In the genomic region with DNA sequence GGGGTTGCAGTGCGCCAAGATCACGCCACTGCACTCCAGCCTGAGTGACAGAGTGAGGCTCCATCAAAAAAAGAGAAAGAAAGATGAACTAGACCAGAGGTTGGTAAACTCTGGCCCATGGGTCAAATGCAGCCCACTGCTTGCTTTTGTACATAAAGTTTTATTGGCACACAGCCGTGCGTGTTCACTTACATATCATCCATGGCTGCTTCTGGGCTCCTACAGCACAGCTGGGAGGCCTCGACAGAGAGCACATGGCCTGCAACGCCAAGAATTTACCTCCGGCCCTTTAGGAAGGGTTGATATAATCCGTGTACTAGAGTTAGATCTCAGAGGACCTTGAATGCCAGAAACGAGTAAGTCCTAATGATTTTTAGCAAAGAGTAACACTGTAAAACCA, we compare ENCODE assay signal across 31 cellular contexts. TPM values are rescaled to one million over a fixed set of nuclear protein-coding genes. Genes with fewer than 3 reads are reported as not detected.
"Had no signal": no experiment of that assay in that cellular context is flagged by ENCODE, and none has a peak within 500 bp of the region (broad histone marks: within the 10 kb centered on the region; RNA-seq: fewer than 3 reads in every experiment).

No MANE protein-coding gene starts in this region.

- H3K27me3 Mint-ChIP-seq: naive thymus-derived CD8-positive, alpha-beta T cell; stimulated activated naive CD8-positive, alpha-beta T cell treated with anti-CD3 and anti-CD28 coated beads, Interleukin-15, Interleukin-2, amounts not matched to agents 100 ng/mL and 50 ng/mL, for 24 hours had no signal

- H3K4me2 ChIP-seq: hepatocyte had no signal

- H2AFZ ChIP-seq: hepatocyte had no signal

- H3K4me1 Mint-ChIP-seq: nephron had no signal

- H3K27ac ChIP-seq: heart right ventricle, hepatocyte, left ventricle myocardium inferior, pancreas, prostate gland, sigmoid colon, suprapubic skin, thoracic aorta, tibial artery, upper lobe of right lung had no signal

- H3K79me2 ChIP-seq: hepatocyte had no signal

- H3K27ac Mint-ChIP-seq: naive thymus-derived CD8-positive, alpha-beta T cell; nephron; stimulated activated naive CD8-positive, alpha-beta T cell treated with anti-CD3 and anti-CD28 coated beads, Interleukin-15, Interleukin-2, amounts not matched to agents 100 ng/mL and 50 ng/mL, for 24 hours had no signal

- H3K27me3 ChIP-seq: pancreas, sigmoid colon, upper lobe of right lung had no signal

- H3K9me3 Mint-ChIP-seq: neural crest cell; stimulated activated naive CD8-positive, alpha-beta T cell treated with anti-CD3 and anti-CD28 coated beads, Interleukin-15, Interleukin-2, amounts not matched to agents 100 ng/mL and 50 ng/mL, for 24 hours had no signal

- H3K36me3 ChIP-seq: heart right ventricle, left ventricle myocardium inferior, pancreas, prostate gland, sigmoid colon, suprapubic skin, thoracic aorta, tibial artery, upper lobe of right lung had no signal

- H3K4me1 ChIP-seq: prostate gland, sigmoid colon, tibial artery, upper lobe of right lung had no signal

- DNase-seq: heart right ventricle; islet precursor cell; left ventricle myocardium inferior; midbrain; mucosa of descending colon; naive thymus-derived CD8-positive, alpha-beta T cell; nucleus accumbens; posterior cingulate gyrus; retina; right cardiac atrium; sigmoid colon; small intestine; stimulated activated CD4-positive, alpha-beta T cell treated with anti-CD3 and anti-CD28 coated beads, Interleukin-1b, Interleukin-23, amount 100 ng/mL, for 48 hours; stimulated activated CD4-positive, alpha-beta T cell treated with anti-CD3 and anti-CD28 coated beads, Interleukin-2, amount 100 ng/mL, for 48 hours; stimulated activated CD4-positive, alpha-beta T cell treated with anti-CD3 and anti-CD28 coated beads, Interleukin-4, amount 100 ng/mL, for 4 hours; stimulated activated CD8-positive, alpha-beta memory T cell treated with anti-CD3 and anti-CD28 coated beads, Interleukin-4, amount 100 ng/mL, for 48 hours; stimulated activated naive CD4-positive, alpha-beta T cell; tibial artery; trophoblast cell; upper lobe of right lung had no signal

- ATAC-seq: heart right ventricle; mucosa of descending colon; naive thymus-derived CD8-positive, alpha-beta T cell; pancreas; right cardiac atrium; upper lobe of right lung had no signal

- H3K9me3 ChIP-seq: mucosa of descending colon, pancreas, prostate gland, sigmoid colon, suprapubic skin, thoracic aorta, tibial artery, upper lobe of right lung had no signal

- H3K4me3 ChIP-seq: heart right ventricle, hepatocyte, left ventricle myocardium inferior, lung, mucosa of descending colon, pancreas, prostate gland, sigmoid colon, suprapubic skin, thoracic aorta, tibial artery, upper lobe of right lung had no signal

- H3K4me3 Mint-ChIP-seq: naive thymus-derived CD8-positive, alpha-beta T cell; nephron; neural crest cell; stimulated activated naive CD8-positive, alpha-beta T cell treated with anti-CD3 and anti-CD28 coated beads, Interleukin-15, Interleukin-2, amounts not matched to agents 100 ng/mL and 50 ng/mL, for 24 hours had no signal

- H3K36me3 Mint-ChIP-seq: naive thymus-derived CD8-positive, alpha-beta T cell had no signal

- FAIRE-seq: pancreas, small intestine, urothelium cell line had no signal

RNA-seq across cellular contexts. Expression of a gene that starts 46.0 kb away (rescaled TPM):
- total RNA-seq: myocyte had no signal
